32 cellular contexts compared by ENCODE assay signal in the genomic region with DNA sequence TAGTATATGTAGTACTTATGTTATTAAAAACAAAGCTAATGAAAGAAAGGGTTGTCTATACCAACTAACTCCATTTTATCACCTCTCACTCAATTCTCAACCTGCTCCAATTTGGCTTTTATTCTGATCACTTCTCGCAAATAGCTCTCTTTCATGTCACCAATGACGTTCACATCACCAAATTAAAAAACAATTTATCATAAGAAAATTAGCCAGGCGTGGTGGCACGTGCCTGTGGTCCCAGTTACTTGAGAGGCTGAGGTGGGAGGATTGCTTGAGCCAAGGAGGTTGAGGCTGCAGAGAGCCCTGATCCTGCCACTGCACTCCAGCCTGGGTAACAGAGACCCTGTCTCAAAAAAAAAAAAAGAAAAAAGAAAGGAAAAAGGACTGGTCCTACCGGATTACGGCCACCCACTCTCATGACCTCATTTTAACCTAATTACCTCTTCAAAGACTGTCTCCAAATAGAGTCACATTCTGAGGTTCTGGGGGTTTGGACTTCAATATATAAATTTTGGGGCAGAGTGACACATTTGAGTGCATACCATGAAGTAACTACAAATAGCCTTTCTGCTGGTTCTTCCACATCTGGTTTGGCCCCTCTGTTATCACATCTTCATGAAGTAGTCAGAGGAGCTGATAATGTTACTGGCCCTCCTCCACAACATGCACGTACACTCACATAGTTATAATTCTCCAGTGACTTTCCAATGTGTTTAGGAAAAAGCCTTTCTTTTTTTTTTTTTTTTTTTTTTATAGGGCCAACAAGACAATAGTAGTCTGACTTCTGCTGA.
"Had no signal": no experiment of that assay in that cellular context is flagged by ENCODE, and none has a peak within 500 bp of the region (broad histone marks: within the 10 kb centered on the region; RNA-seq: fewer than 3 reads in every experiment).

No MANE protein-coding gene starts in this region.

- H3K9me3 Mint-ChIP-seq: immature natural killer cell; naive thymus-derived CD8-positive, alpha-beta T cell; stimulated activated effector memory CD8-positive, alpha-beta T cell treated with anti-CD3 and anti-CD28 coated beads, Interleukin-12 subunit alpha, Interleukin-12 subunit beta, amount 100 ng/mL, for 72 hours; stimulated activated naive CD8-positive, alpha-beta T cell treated with anti-CD3 and anti-CD28 coated beads, Interleukin-15, Interleukin-2, amounts not matched to agents 100 ng/mL and 50 ng/mL, for 24 hours had no signal

- H3K27ac Mint-ChIP-seq: activated naive CD8-positive, alpha-beta T cell; brain; immature natural killer cell; naive thymus-derived CD8-positive, alpha-beta T cell; stimulated activated effector memory CD8-positive, alpha-beta T cell treated with anti-CD3 and anti-CD28 coated beads, Interleukin-12 subunit alpha, Interleukin-12 subunit beta, amount 100 ng/mL, for 72 hours; stimulated activated naive CD8-positive, alpha-beta T cell treated with anti-CD3 and anti-CD28 coated beads, Interleukin-15, Interleukin-2, amounts not matched to agents 100 ng/mL and 50 ng/mL, for 24 hours; T-helper 17 cell had no signal

- H3K4me3 ChIP-seq: cardiac muscle cell, colonic mucosa, heart left ventricle, pancreas, prostate gland, skin epidermis, thoracic aorta had no signal

- DNase-seq: activated CD4-positive, alpha-beta T cell treated with anti-CD3 and anti-CD28 coated beads for 4 hours; activated CD4-positive, alpha-beta T cell treated with anti-CD3 and anti-CD28 coated beads, Interleukin-2, amount 50 U/mL, for 4 hours; activated effector memory CD4-positive, alpha-beta T cell treated with Interleukin-2 at 50 U/mL for 16 hours; activated naive CD4-positive, alpha-beta T cell treated with Interleukin-2 at 50 U/mL for 16 hours; aorta; cerebellar nuclear complex; colonic mucosa; effector CD8-positive, alpha-beta T cell; foreskin fibroblast; heart left ventricle; hypothalamus; immature natural killer cell; kidney; left colon; naive thymus-derived CD8-positive, alpha-beta T cell; nucleus accumbens; pancreas; retina; stimulated activated CD4-positive, alpha-beta T cell treated with anti-CD3 and anti-CD28 coated beads, Interleukin-12 subunit alpha, Interleukin-12 subunit beta, amount 100 ng/mL, for 4 hours; stimulated activated CD4-positive, alpha-beta T cell treated with anti-CD3 and anti-CD28 coated beads, Interleukin-4, amount 100 ng/mL, for 24 hours; T-helper 17 cell had no signal

- H3K36me3 Mint-ChIP-seq: activated naive CD8-positive, alpha-beta T cell; brain; immature natural killer cell; naive thymus-derived CD8-positive, alpha-beta T cell; stimulated activated effector memory CD8-positive, alpha-beta T cell treated with anti-CD3 and anti-CD28 coated beads, Interleukin-12 subunit alpha, Interleukin-12 subunit beta, amount 100 ng/mL, for 72 hours had no signal

- H3K4me1 Mint-ChIP-seq: brain; immature natural killer cell; stimulated activated effector memory CD8-positive, alpha-beta T cell treated with anti-CD3 and anti-CD28 coated beads, Interleukin-12 subunit alpha, Interleukin-12 subunit beta, amount 100 ng/mL, for 72 hours; T-helper 17 cell had no signal

- ATAC-seq: heart left ventricle; left colon; naive thymus-derived CD8-positive, alpha-beta T cell; pancreas; sciatic nerve; stimulated activated effector memory CD8-positive, alpha-beta T cell treated with anti-CD3 and anti-CD28 coated beads, Interleukin-12 subunit alpha, Interleukin-12 subunit beta, amount 100 ng/mL, for 72 hours; T-helper 17 cell had no signal

- H3K27me3 ChIP-seq: cardiac muscle cell, colonic mucosa, heart left ventricle, pancreas had no signal

- H3K9me3 ChIP-seq: colonic mucosa, heart left ventricle, pancreas, prostate gland, thoracic aorta had no signal

- H3K27ac ChIP-seq: cardiac muscle cell, colonic mucosa, epithelial cell of prostate, heart left ventricle, pancreas, prostate gland, skin epidermis, thoracic aorta had no signal

- H3K36me3 ChIP-seq: cardiac muscle cell, colonic mucosa, heart left ventricle, pancreas, prostate gland, thoracic aorta had no signal

- H3K27me3 Mint-ChIP-seq: activated naive CD8-positive, alpha-beta T cell; naive thymus-derived CD8-positive, alpha-beta T cell; stimulated activated naive CD8-positive, alpha-beta T cell treated with anti-CD3 and anti-CD28 coated beads, Interleukin-15, Interleukin-2, amounts not matched to agents 100 ng/mL and 50 ng/mL, for 24 hours; T-helper 17 cell had no signal

- H3K4me1 ChIP-seq: colonic mucosa, heart left ventricle, pancreas, prostate gland had no signal

- H3K4me3 Mint-ChIP-seq: activated naive CD8-positive, alpha-beta T cell; brain; immature natural killer cell; naive thymus-derived CD8-positive, alpha-beta T cell; neural crest cell; stimulated activated effector memory CD8-positive, alpha-beta T cell treated with anti-CD3 and anti-CD28 coated beads, Interleukin-12 subunit alpha, Interleukin-12 subunit beta, amount 100 ng/mL, for 72 hours; stimulated activated naive CD8-positive, alpha-beta T cell treated with anti-CD3 and anti-CD28 coated beads, Interleukin-15, Interleukin-2, amounts not matched to agents 100 ng/mL and 50 ng/mL, for 24 hours; T-helper 17 cell had no signal
